Comparison of ENCODE assay signal across 19 cellular contexts in genomic region chr20:25517124-25517523, GRCh38.
"Had no signal": no experiment of that assay in that cellular context is flagged by ENCODE, and none has a peak within 500 bp of the region (broad histone marks: within the 10 kb centered on the region; RNA-seq: fewer than 3 reads in every experiment).

No MANE protein-coding gene starts in this region.

- DNase-seq: dermis blood vessel endothelial cell; effector CD4-positive, alpha-beta T cell; effector memory CD4-positive, alpha-beta T cell; erythroblast; esophagus squamous epithelium; foreskin fibroblast; foreskin melanocyte; gastrocnemius medialis; heart right ventricle; hippocampal formation; left cardiac atrium; left lung; left ventricle myocardium superior; lower lobe of right lung; mesenchymal stem cell; mucosa of descending colon; naive B cell; naive thymus-derived CD8-positive, alpha-beta T cell had no signal

- H3K27me3 Mint-ChIP-seq: naive B cell; naive thymus-derived CD8-positive, alpha-beta T cell had no signal

- ATAC-seq: esophagus mucosa; gastrocnemius medialis; heart right ventricle; left cardiac atrium; left lung; left ventricle myocardium superior; lower lobe of right lung; mucosa of descending colon; naive thymus-derived CD8-positive, alpha-beta T cell had no signal

- H3K27ac Mint-ChIP-seq: naive B cell; naive thymus-derived CD8-positive, alpha-beta T cell had no signal

- H3K4me1 Mint-ChIP-seq: naive thymus-derived CD8-positive, alpha-beta T cell had no signal

- H3K4me3 Mint-ChIP-seq: naive B cell; naive thymus-derived CD8-positive, alpha-beta T cell had no signal
